ENCODE assay signal across 12 cellular contexts in genomic region chr1:243269461-243269801, GRCh38. TPM values are rescaled to one million over a fixed set of nuclear protein-coding genes. Genes with fewer than 3 reads are reported as not detected.
DNase-seq lines count a peak whose midpoint lies in the region; ATAC-seq and TF ChIP-seq lines count a peak whose summit lies in the region.
"Had no signal": no experiment of that assay in that cellular context is flagged by ENCODE, and none has a peak within 500 bp of the region (broad histone marks: within the 10 kb centered on the region; RNA-seq: fewer than 3 reads in every experiment).

No MANE protein-coding gene starts in this region.

- CTCF ChIA-PET in OCI-LY7 (lab: Charles Lee; ENCODE audit: unreplicated experiment): no interaction called here
- CTCF ChIA-PET in activated naive CD4-positive, alpha-beta T cell treated with anti-CD3 and anti-CD28 coated beads, Interleukin-2, amount 10 ng/mL, durations not matched to agents 7 days and 5 days (lab: Charles Lee): no interaction called here

- peaks cover 32% of the 10 kb centered on the region for H3K4me1 ChIP-seq in OCI-LY7 (ENCODE audit: insufficient read depth, low read length, poor library complexity, severe bottlenecking)

- intact Hi-C loops in OCI-LY7 (cut with micrococcal nuclease; ENCODE audit: unreplicated experiment): no loop called here

- no peak overlapping the region for H3K4me3 Mint-ChIP-seq in activated naive CD4-positive, alpha-beta T cell treated with anti-CD3 and anti-CD28 coated beads, Interleukin-2, amount 10 ng/mL, durations not matched to agents 7 days and 5 days
- H3K4me3 Mint-ChIP-seq: activated naive CD4-positive, alpha-beta T cell treated with anti-CD3 and anti-CD28 coated beads for 36 hours had no signal

- H3K27ac ChIP-seq in OCI-LY7 (ENCODE audit: low read depth, low read length, poor library complexity, severe bottlenecking): peak overlapping the region; percentile 2
- peak overlapping the region; percentile 62 for H3K27ac ChIP-seq in layer of hippocampus (ENCODE audit: low read depth, low read length)

- H3K27me3 ChIP-seq in layer of hippocampus (ENCODE audit: control insufficient read depth, insufficient read depth, low read length): no peaks in the 10 kb centered on the region
- H3K27me3 ChIP-seq: esophagus muscularis mucosa had no signal

- peaks cover 8% of the 10 kb centered on the region; the same call in 1 of the 2 replicates for H3K36me3 ChIP-seq in OCI-LY7 (ENCODE audit: insufficient read depth, low read length)

- H2AFZ ChIP-seq in OCI-LY7 (ENCODE audit: low read length): peak overlapping the region; percentile 83

- H3K9me3 Mint-ChIP-seq in activated naive CD4-positive, alpha-beta T cell treated with anti-CD3 and anti-CD28 coated beads, Interleukin-2, amount 10 ng/mL, durations not matched to agents 7 days and 5 days: no peaks in the 10 kb centered on the region
- H3K9me3 Mint-ChIP-seq: activated naive CD4-positive, alpha-beta T cell treated with anti-CD3 and anti-CD28 coated beads for 36 hours had no signal

- no peak for TF ChIP-seq CTCF in OCI-LY7 (conservative IDR thresholded peaks at IDR 0.05; ENCODE audit: low read length)

- H3K36me3 Mint-ChIP-seq in activated naive CD4-positive, alpha-beta T cell treated with anti-CD3 and anti-CD28 coated beads, Interleukin-2, amount 10 ng/mL, durations not matched to agents 7 days and 5 days: peaks cover 16% of the 10 kb centered on the region

- no peaks in the 10 kb centered on the region for H4K20me1 ChIP-seq in OCI-LY7 (ENCODE audit: insufficient read depth, low read length)

- peak; percentile 65 for DNase-seq in OCI-LY7 (ENCODE audit: low spot score)
- no peak for DNase-seq in GF-D8 (lab: John Stamatoyannopoulos, UW)
- no peak for DNase-seq in NCI-H748 treated with DMSO at 0.1 percent for 48 hours (lab: John Stamatoyannopoulos, UW)
- no peak for DNase-seq in activated naive CD4-positive, alpha-beta T cell treated with anti-CD3 and anti-CD28 coated beads, Interleukin-2, amount 10 ng/mL, durations not matched to agents 7 days and 5 days
- DNase-seq: activated naive CD4-positive, alpha-beta T cell treated with anti-CD3 and anti-CD28 coated beads for 36 hours; NCI-H187; T-helper 2 cell had no signal

- H3K4me2 ChIP-seq in OCI-LY7 (ENCODE audit: low read length): peak overlapping the region; percentile 85

- H3K27ac Mint-ChIP-seq in activated naive CD4-positive, alpha-beta T cell treated with anti-CD3 and anti-CD28 coated beads, Interleukin-2, amount 10 ng/mL, durations not matched to agents 7 days and 5 days: no peak overlapping the region
- H3K27ac Mint-ChIP-seq: activated naive CD4-positive, alpha-beta T cell treated with anti-CD3 and anti-CD28 coated beads for 36 hours had no signal

- peaks cover 4% of the 10 kb centered on the region for H3K4me1 Mint-ChIP-seq in activated naive CD4-positive, alpha-beta T cell treated with anti-CD3 and anti-CD28 coated beads, Interleukin-2, amount 10 ng/mL, durations not matched to agents 7 days and 5 days

- POLR2A ChIA-PET in OCI-LY7 (lab: Charles Lee): interaction anchor here (1.5 kb wide), 1 partner anchor 14 kb away, joined by 10 read pairs; the partner anchor contains the start of genes CEP170 and SDCCAG8

- peak; percentile 60 for ATAC-seq in GM18502 (IDR thresholded peaks at IDR 0.05; ENCODE audit: poor library complexity, unreplicated experiment)
- peak; percentile 55 for ATAC-seq in HG02763 (IDR thresholded peaks at IDR 0.05; ENCODE audit: unreplicated experiment)
- no peak for ATAC-seq in HG03520 (IDR thresholded peaks at IDR 0.05; ENCODE audit: unreplicated experiment)

- no peaks in the 10 kb centered on the region for H3K9me2 ChIP-seq in OCI-LY7 (ENCODE audit: insufficient read depth, low read length)

- H3K9me3 ChIP-seq in OCI-LY7 (ENCODE audit: low read length): no peaks in the 10 kb centered on the region
- H3K9me3 ChIP-seq: esophagus muscularis mucosa had no signal

- peak overlapping the region; percentile 45 for H3K4me3 ChIP-seq in OCI-LY7 (ENCODE audit: low read depth, low read length, poor library complexity, severe bottlenecking)
- H3K4me3 ChIP-seq: esophagus muscularis mucosa had no signal

- H3K27me3 Mint-ChIP-seq in activated naive CD4-positive, alpha-beta T cell treated with anti-CD3 and anti-CD28 coated beads, Interleukin-2, amount 10 ng/mL, durations not matched to agents 7 days and 5 days: no peaks in the 10 kb centered on the region

- BruUV-seq in OCI-LY7 (replicated peaks; lab: Mats Ljungman, UMichigan): no TSS peak

- H3K79me2 ChIP-seq in OCI-LY7 (ENCODE audit: insufficient read depth, low read depth, low read length): no peaks in the 10 kb centered on the region

RNA-seq across cellular contexts. Expression of gene SDCCAG8, which starts 13.6 kb away (rescaled TPM):
- total RNA-seq in OCI-LY7 (2014; rRNA removed; shearing (Covaris generic)): 13.4 and 18.1 TPM in 2 replicates
- 26.2 and 28.7 TPM in 2 replicates for total RNA-seq in OCI-LY7 (2022)

RNA-seq across cellular contexts. Expression of gene CEP170, which starts 14.3 kb away (rescaled TPM):
- total RNA-seq in OCI-LY7 (2014; rRNA removed; shearing (Covaris generic)): 57.6 and 64.7 TPM in 2 replicates
- 69.7 and 85.4 TPM in 2 replicates for total RNA-seq in OCI-LY7 (2022)
